ENCODE assay signal across 8 cellular contexts in genomic region chr1:210360852-210361477, GRCh38. TPM values are rescaled to one million over a fixed set of nuclear protein-coding genes. Genes with fewer than 3 reads are reported as not detected.
DNase-seq lines count a peak whose midpoint lies in the region; ATAC-seq, FAIRE-seq and TF ChIP-seq lines count a peak whose summit lies in the region.

No MANE protein-coding gene starts in this region.

- no peaks in the 10 kb centered on the region for H3K9me3 ChIP-seq in CD4-positive, alpha-beta memory T cell (ENCODE audit: control insufficient read depth in 1 of 2, low read length in 2 of 2)
- H3K9me3 ChIP-seq in upper lobe of left lung: no peaks in the 10 kb centered on the region

- no peaks in the 10 kb centered on the region for H3K27me3 Mint-ChIP-seq in CD4-positive, alpha-beta memory T cell

- CTCF ChIA-PET in CD4-positive, alpha-beta memory T cell (lab: Charles Lee; ENCODE audit: partially characterized antibody): interaction anchor here (0.6 to 9.1 kb wide), 16 partner anchors 8 to 1869 kb away, joined by 3 to 71 read pairs (median 4); partner anchors contain the start of gene HHAT

- peak; percentile 78 for TF ChIP-seq CTCF in astrocyte of the spinal cord (IDR thresholded peaks at IDR 0.05; ENCODE audit: low read depth, low read length)
- TF ChIP-seq CTCF in upper lobe of left lung (IDR thresholded peaks at IDR 0.05): peak in 4 of 6 experiments; percentile 26 to 46 (median 42)

- in situ Hi-C loops in astrocyte of the spinal cord (cut with HindIII; ENCODE audit: low sequenced_read_pairs): no loop called here

- POLR2A ChIA-PET in CD4-positive, alpha-beta memory T cell (lab: Charles Lee; ENCODE audit: partially characterized antibody): interaction anchor here (0.7 to 0.9 kb wide), 3 partner anchors 18 to 28 kb away, joined by 3 read pairs; no protein-coding TSS in a partner anchor

- intact Hi-C loops in CD4-positive, alpha-beta memory T cell (cut with micrococcal nuclease): loop anchor here (1.0 to 2.0 kb wide), 3 partner anchors 20 to 39 kb away; partner anchors contain the start of gene HHAT

- DNase-seq in CD4-positive, alpha-beta memory T cell: peak in 4 of 5 donors; percentile 17 to 34 (median 21)
- peak; percentile 63 for DNase-seq in M059J (ENCODE audit: low read depth)
- DNase-seq in astrocyte of the spinal cord (ENCODE audit: low read depth, low spot score): peak; percentile 82
- no peak for DNase-seq in upper lobe of left lung
- no peak for DNase-seq in KG1 (lab: John Stamatoyannopoulos, UW)

- no peak for TF ChIP-seq POLR2A in upper lobe of left lung (IDR thresholded peaks at IDR 0.05)

- no peaks in the 10 kb centered on the region for H3K4me1 ChIP-seq in CD4-positive, alpha-beta memory T cell (ENCODE audit: insufficient read depth, low read length)
- H3K4me1 ChIP-seq in upper lobe of left lung: no peaks in the 10 kb centered on the region

- no peak for TF ChIP-seq EP300 in upper lobe of left lung (IDR thresholded peaks at IDR 0.05)

- no peaks in the 10 kb centered on the region for H3K36me3 ChIP-seq in CD4-positive, alpha-beta memory T cell (ENCODE audit: insufficient read depth, low read length)
- no peaks in the 10 kb centered on the region for H3K36me3 ChIP-seq in upper lobe of left lung

- ATAC-seq in GM18909 (IDR thresholded peaks at IDR 0.05; ENCODE audit: poor library complexity, unreplicated experiment) (peak; percentile 66), upper lobe of left lung (ENCODE audit: low FRiP score in 2 of 2) (peak in 1 of 2 donors; percentile 64), HG03196 (IDR thresholded peaks at IDR 0.05; ENCODE audit: unreplicated experiment) (no peak)

- peaks cover 0 to 9% (median 3%) of the 10 kb centered on the region in 4 donors for H3K4me1 Mint-ChIP-seq in CD4-positive, alpha-beta memory T cell

- no peak overlapping the region for H3K27ac ChIP-seq in CD4-positive, alpha-beta memory T cell (ENCODE audit: low read depth, low read length)
- no peak overlapping the region for H3K27ac ChIP-seq in upper lobe of left lung

- H3K4me3 Mint-ChIP-seq in CD4-positive, alpha-beta memory T cell: no peak overlapping the region

- H3K36me3 Mint-ChIP-seq in CD4-positive, alpha-beta memory T cell: peaks cover 3 to 10% of the 10 kb centered on the region in 2 donors

- no peak overlapping the region for H3K4me3 ChIP-seq in CD4-positive, alpha-beta memory T cell (ENCODE audit: low read length in 2 of 2)
- H3K4me3 ChIP-seq in astrocyte of the spinal cord (ENCODE audit: low read depth, low read length) (no peak overlapping the region), upper lobe of left lung (no peak overlapping the region)

- FAIRE-seq in islet of Langerhans (lab: Jason Lieb, UNC): peak; percentile 96

- no peaks in the 10 kb centered on the region for H3K27me3 ChIP-seq in CD4-positive, alpha-beta memory T cell (ENCODE audit: insufficient read depth, low read length)
- no peaks in the 10 kb centered on the region for H3K27me3 ChIP-seq in upper lobe of left lung

- H3K9me3 Mint-ChIP-seq in CD4-positive, alpha-beta memory T cell: no peaks in the 10 kb centered on the region

- no peak overlapping the region for H3K27ac Mint-ChIP-seq in CD4-positive, alpha-beta memory T cell

- WGBS in upper lobe of left lung, 2 donors: 58 to 60% methylated on average over 10 of the region's 10 CpGs

RNA-seq across cellular contexts. Expression of gene HHAT, which starts 32.3 kb away (rescaled TPM):
- 1 to 10 TPM; 6.5 to 6.8 TPM for total RNA-seq in CD4-positive, alpha-beta memory T cell
- polyA plus RNA-seq in CD4-positive, alpha-beta memory T cell: 1 to 10 TPM; 4.3 to 5.2 TPM
- 4.2 and 5.2 TPM in 2 replicates for total RNA-seq in M059J (2014; rRNA removed; shearing (Covaris generic))
- total RNA-seq in upper lobe of left lung: 1 to 10 TPM; 4.6 to 8.1 (median 5.7) TPM

Comparison
In these comparisons a context has a peak if more than half of its experiments do, and no peak if none do; other contexts are left out.
1. DNase-seq: peak in CD4-positive, alpha-beta memory T cell (4 of 5), M059J (single experiment) and astrocyte of the spinal cord (single experiment); none in upper lobe of left lung (0 of 2) and KG1 (single experiment).